Comparison of ENCODE assay signal across 31 cellular contexts in genomic region chrX:69103539-69103938, GRCh38.
"Had no signal": no experiment of that assay in that cellular context is flagged by ENCODE, and none has a peak within 500 bp of the region (broad histone marks: within the 10 kb centered on the region; RNA-seq: fewer than 3 reads in every experiment).

No MANE protein-coding gene starts in this region.

- H3K27ac ChIP-seq: esophagus muscularis mucosa, foreskin keratinocyte, gastrocnemius medialis, heart left ventricle, WERI-Rb-1 had no signal

- H3K36me3 Mint-ChIP-seq: activated naive CD8-positive, alpha-beta T cell had no signal

- H3K36me3 ChIP-seq: esophagus muscularis mucosa, gastrocnemius medialis, heart left ventricle, WERI-Rb-1 had no signal

- H3K4me3 Mint-ChIP-seq: activated B cell treated with CpG ODN at 0.5 μM for 24 hours; activated CD8-positive, alpha-beta T cell treated with anti-CD3 and anti-CD28 coated beads for 36 hours; activated naive CD8-positive, alpha-beta T cell; activated T-cell treated with anti-CD3 and anti-CD28 coated beads, Interleukin-2, amount 50 U/mL, for 4 hours; activated T-helper 17 cell treated with anti-CD3 and anti-CD28 coated beads, Interleukin-2, amount 50 U/mL, for 72 hours; effector memory CD8-positive, alpha-beta T cell; T-helper 17 cell; T-helper 2 cell treated with Interferon-gamma antibody and Interleukin-4, amounts not matched to agents 5 μg/mL and 100 μg/mL, for 36 hours had no signal

- H3K4me3 ChIP-seq: esophagus muscularis mucosa, gastrocnemius medialis, heart left ventricle had no signal

- H3K27ac Mint-ChIP-seq: activated B cell treated with CpG ODN at 0.5 μM for 24 hours; activated CD8-positive, alpha-beta T cell treated with anti-CD3 and anti-CD28 coated beads for 36 hours; activated naive CD8-positive, alpha-beta T cell; activated T-helper 17 cell treated with anti-CD3 and anti-CD28 coated beads, Interleukin-2, amount 50 U/mL, for 72 hours; effector memory CD8-positive, alpha-beta T cell; T-helper 17 cell; T-helper 2 cell treated with Interferon-gamma antibody and Interleukin-4, amounts not matched to agents 5 μg/mL and 100 μg/mL, for 36 hours had no signal

- ATAC-seq: activated CD4-positive, CD25-positive, alpha-beta regulatory T cell treated with anti-CD3 and anti-CD28 coated beads, Interleukin-2, amount 50 U/mL, for 24 hours; activated CD8-positive, alpha-beta T cell treated with anti-CD3 and anti-CD28 coated beads for 36 hours; activated T-cell treated with anti-CD3 and anti-CD28 coated beads, Interleukin-2, amount 50 U/mL, for 4 hours; activated T-helper 17 cell treated with anti-CD3 and anti-CD28 coated beads, Interleukin-2, amount 50 U/mL, for 72 hours; effector memory CD8-positive, alpha-beta T cell; foreskin keratinocyte; gastrocnemius medialis; heart left ventricle; T-helper 17 cell had no signal

- H3K27me3 ChIP-seq: foreskin keratinocyte, gastrocnemius medialis had no signal

- H3K4me1 Mint-ChIP-seq: activated B cell treated with CpG ODN at 0.5 μM for 24 hours; activated T-helper 17 cell treated with anti-CD3 and anti-CD28 coated beads, Interleukin-2, amount 50 U/mL, for 72 hours; T-helper 17 cell had no signal

- H3K27me3 Mint-ChIP-seq: activated B cell treated with CpG ODN at 0.5 μM for 24 hours; activated CD8-positive, alpha-beta T cell treated with anti-CD3 and anti-CD28 coated beads for 36 hours; activated naive CD8-positive, alpha-beta T cell; activated T-helper 17 cell treated with anti-CD3 and anti-CD28 coated beads, Interleukin-2, amount 50 U/mL, for 72 hours; effector memory CD8-positive, alpha-beta T cell; T-helper 17 cell had no signal

- DNase-seq: activated B cell treated with CpG ODN at 0.5 μM for 24 hours; activated CD4-positive, alpha-beta T cell treated with anti-CD3 and anti-CD28 coated beads for 48 hours; activated CD4-positive, alpha-beta T cell treated with anti-CD3 and anti-CD28 coated beads, Interleukin-2, amount 50 U/mL, for 1 hour; activated CD4-positive, alpha-beta T cell treated with anti-CD3 and anti-CD28 coated beads, Interleukin-2, amount 50 U/mL, for 48 hours; activated CD8-positive, alpha-beta memory T cell treated with anti-CD3 and anti-CD28 coated beads for 24 hours; activated CD8-positive, alpha-beta T cell treated with anti-CD3 and anti-CD28 coated beads for 36 hours; activated effector memory CD4-positive, alpha-beta T cell treated with Interleukin-2 at 50 U/mL for 16 hours; activated gamma-delta T cell treated with Interleukin-2 at 50 U/mL for 16 hours; activated naive CD4-positive, alpha-beta T cell treated with anti-CD3 and anti-CD28 coated beads, Interleukin-2, amount 50 U/mL, for 16 hours; activated naive CD4-positive, alpha-beta T cell treated with Interleukin-2 at 50 U/mL for 16 hours; activated T-cell treated with anti-CD3 and anti-CD28 coated beads, Interleukin-2, amount 50 U/mL, for 4 hours; amniotic stem cell; anterior cingulate cortex; caudate nucleus; cortex of kidney; dermis blood vessel endothelial cell; effector CD4-positive, alpha-beta T cell; effector memory CD8-positive, alpha-beta T cell; erythroblast; foreskin keratinocyte; gastrocnemius medialis; glutamatergic neuron; heart left ventricle; T-helper 17 cell; T1000; WERI-Rb-1 had no signal

- H3K9me3 ChIP-seq: esophagus muscularis mucosa, gastrocnemius medialis, heart left ventricle had no signal

- H3K9me3 Mint-ChIP-seq: activated B cell treated with CpG ODN at 0.5 μM for 24 hours; activated CD8-positive, alpha-beta T cell treated with anti-CD3 and anti-CD28 coated beads for 36 hours; activated T-cell treated with anti-CD3 and anti-CD28 coated beads, Interleukin-2, amount 50 U/mL, for 4 hours; activated T-helper 17 cell treated with anti-CD3 and anti-CD28 coated beads, Interleukin-2, amount 50 U/mL, for 72 hours; effector memory CD8-positive, alpha-beta T cell; T-helper 2 cell treated with Interferon-gamma antibody and Interleukin-4, amounts not matched to agents 5 μg/mL and 100 μg/mL, for 36 hours had no signal

- H3K4me1 ChIP-seq: esophagus muscularis mucosa, foreskin keratinocyte, gastrocnemius medialis had no signal
